In genomic region chr19:10251792-10252694, GRCh38 we compare ENCODE assay signal across 8 cellular contexts. TPM values are rescaled to one million over a fixed set of nuclear protein-coding genes. Genes with fewer than 3 reads are reported as not detected.
DNase-seq lines count a peak whose midpoint lies in the region; ATAC-seq and TF ChIP-seq lines count a peak whose summit lies in the region.

MRPL4 (plus strand) TSS chr19:10252214; CDS start chr19:10252254, 40 bp downstream.

- peak within 1 kb of the TSS; percentile 94 for H3K4me3 Mint-ChIP-seq in activated CD4-positive, alpha-beta T cell treated with anti-CD3 and anti-CD28 coated beads, Interleukin-2, amount 10 ng/mL, durations not matched to agents 24 days and 14 days

- no peaks in the 10 kb centered on the region for H3K27me3 ChIP-seq in BJ (ENCODE audit: control insufficient read depth, insufficient read depth, low read length)
- no peaks in the 10 kb centered on the region for H3K27me3 ChIP-seq in colonic mucosa

- no peaks in the 10 kb centered on the region for H3K9me3 Mint-ChIP-seq in activated CD4-positive, alpha-beta T cell treated with anti-CD3 and anti-CD28 coated beads, Interleukin-2, amount 10 ng/mL, durations not matched to agents 24 days and 14 days

- peaks cover 5% of the 10 kb centered on the region for H3K4me1 ChIP-seq in colonic mucosa

- peaks cover 23% of the 10 kb centered on the region for H3K4me1 Mint-ChIP-seq in activated CD4-positive, alpha-beta T cell treated with anti-CD3 and anti-CD28 coated beads, Interleukin-2, amount 10 ng/mL, durations not matched to agents 24 days and 14 days

- H3K27ac Mint-ChIP-seq in activated CD4-positive, alpha-beta T cell treated with anti-CD3 and anti-CD28 coated beads, Interleukin-2, amount 10 ng/mL, durations not matched to agents 24 days and 14 days, result peak within 1 kb of the TSS; percentile 95

- H3K4me3 ChIP-seq in BJ (ENCODE audit: low read depth, low read length), result peak within 1 kb of the TSS; percentile 97
- peak within 1 kb of the TSS; percentile 90 for H3K4me3 ChIP-seq in colonic mucosa

- peak; percentile 95 for ATAC-seq in GM19324 (IDR thresholded peaks at IDR 0.05; ENCODE audit: low FRiP score, unreplicated experiment)
- peak; percentile 69 for ATAC-seq in HG03469 (IDR thresholded peaks at IDR 0.05; ENCODE audit: unreplicated experiment)
- ATAC-seq in left colon, result peak; percentile 92

- no peaks in the 10 kb centered on the region for H3K27me3 Mint-ChIP-seq in activated CD4-positive, alpha-beta T cell treated with anti-CD3 and anti-CD28 coated beads, Interleukin-2, amount 10 ng/mL, durations not matched to agents 24 days and 14 days

- TF ChIP-seq CTCF in BJ (IDR thresholded peaks at IDR 0.05; ENCODE audit: insufficient read depth, low read depth, low read length) (no peak), colonic mucosa (IDR thresholded peaks at IDR 0.05) (no peak)

- DNase-seq in BJ (ENCODE audit: low read depth) (peak; percentile 92), NCI-H526 treated with DMSO at 0.1 percent for 48 hours (lab: John Stamatoyannopoulos, UW) (peak; percentile 89), colonic mucosa (peak; percentile 98), left colon (peak; percentile 98 to 99)
- peak; percentile 99 for DNase-seq in activated CD4-positive, alpha-beta T cell treated with anti-CD3 and anti-CD28 coated beads, Interleukin-2, amount 10 ng/mL, durations not matched to agents 24 days and 14 days
- DNase-seq in stimulated activated CD4-positive, alpha-beta T cell treated with anti-CD3 and anti-CD28 coated beads, Interleukin-1b, Interleukin-23, amount 100 ng/mL, for 48 hours, result peak; percentile 97

- H3K36me3 ChIP-seq in BJ (ENCODE audit: control insufficient read depth, insufficient read depth, low read length) (peaks cover 15% of the 10 kb centered on the region), colonic mucosa (no peaks in the 10 kb centered on the region)

- peaks cover 36% of the 10 kb centered on the region for H3K36me3 Mint-ChIP-seq in activated CD4-positive, alpha-beta T cell treated with anti-CD3 and anti-CD28 coated beads, Interleukin-2, amount 10 ng/mL, durations not matched to agents 24 days and 14 days (ENCODE audit: low read depth)

- no peaks in the 10 kb centered on the region for H3K9me3 ChIP-seq in colonic mucosa

- peak within 1 kb of the TSS; percentile 77 to 93 for H3K9ac ChIP-seq in colonic mucosa (ENCODE audit: low read depth in 2 of 2, low read length in 2 of 2)

- intact Hi-C loops in activated CD4-positive, alpha-beta T cell treated with anti-CD3 and anti-CD28 coated beads, Interleukin-2, amount 10 ng/mL, durations not matched to agents 24 days and 14 days (cut with micrococcal nuclease), result loop anchor here (1.0 to 5.0 kb wide), 5 partner anchors 35 to 318 kb away; partner anchors contain the start of genes DNMT1 and PPAN
- intact Hi-C loops in colonic mucosa (cut with DNase I) (loop anchor here (5.0 kb wide), 1 partner anchor 320 kb away; no protein-coding TSS in a partner anchor), left colon (cut with DNase I, micrococcal nuclease) (no loop called here)

- CTCF ChIA-PET in BJ (lab: Yijun Ruan, JAX), result interaction anchor here (1.0 to 4.9 kb wide), 8 partner anchors 19 to 320 kb away, joined by 3 to 77 read pairs (median 14); partner anchors contain the start of genes EIF3G and S1PR2

- peak within 1 kb of the TSS; percentile 80 for H3K27ac ChIP-seq in colonic mucosa

- POLR2A ChIA-PET in BJ (lab: Charles Lee), result no interaction called here

RNA-seq across cellular contexts. Expression of gene MRPL4, which starts in this region (rescaled TPM):
- 35.4 and 58.7 TPM in 2 replicates for polyA plus RNA-seq in BJ (2011; rRNA removed)
- polyA minus RNA-seq in BJ (2011; rRNA and poly(A)+ RNA removed), result 16.2 and 21.8 TPM in 2 replicates
- total RNA-seq in activated CD4-positive, alpha-beta T cell treated with anti-CD3 and anti-CD28 coated beads, Interleukin-2, amount 10 ng/mL, durations not matched to agents 24 days and 14 days, result 163 and 174 TPM in 2 replicates
- total RNA-seq in colonic mucosa (100 to 1,000 TPM in 1 of 2 donors, 10 to 100 TPM in 1; 48.9 to 116 TPM), left colon (10 to 100 TPM; 43.5 to 61.9 TPM)

Comparison
In these comparisons a context has a peak if more than half of its experiments do, and no peak if none do; other contexts are left out.
1. Peak in every context shown above with its lines: DNase-seq, ATAC-seq, H3K4me3 ChIP-seq and H3K27ac ChIP-seq.
2. intact Hi-C loops: an anchor here in activated CD4-positive, alpha-beta T cell treated with anti-CD3 and anti-CD28 coated beads, Interleukin-2, amount 10 ng/mL, durations not matched to agents 24 days and 14 days (1.0 to 5.0 kb wide) and colonic mucosa (5.0 kb wide); none called in left colon.